Comparison of ENCODE assay signal across 19 cellular contexts in the genomic region with DNA sequence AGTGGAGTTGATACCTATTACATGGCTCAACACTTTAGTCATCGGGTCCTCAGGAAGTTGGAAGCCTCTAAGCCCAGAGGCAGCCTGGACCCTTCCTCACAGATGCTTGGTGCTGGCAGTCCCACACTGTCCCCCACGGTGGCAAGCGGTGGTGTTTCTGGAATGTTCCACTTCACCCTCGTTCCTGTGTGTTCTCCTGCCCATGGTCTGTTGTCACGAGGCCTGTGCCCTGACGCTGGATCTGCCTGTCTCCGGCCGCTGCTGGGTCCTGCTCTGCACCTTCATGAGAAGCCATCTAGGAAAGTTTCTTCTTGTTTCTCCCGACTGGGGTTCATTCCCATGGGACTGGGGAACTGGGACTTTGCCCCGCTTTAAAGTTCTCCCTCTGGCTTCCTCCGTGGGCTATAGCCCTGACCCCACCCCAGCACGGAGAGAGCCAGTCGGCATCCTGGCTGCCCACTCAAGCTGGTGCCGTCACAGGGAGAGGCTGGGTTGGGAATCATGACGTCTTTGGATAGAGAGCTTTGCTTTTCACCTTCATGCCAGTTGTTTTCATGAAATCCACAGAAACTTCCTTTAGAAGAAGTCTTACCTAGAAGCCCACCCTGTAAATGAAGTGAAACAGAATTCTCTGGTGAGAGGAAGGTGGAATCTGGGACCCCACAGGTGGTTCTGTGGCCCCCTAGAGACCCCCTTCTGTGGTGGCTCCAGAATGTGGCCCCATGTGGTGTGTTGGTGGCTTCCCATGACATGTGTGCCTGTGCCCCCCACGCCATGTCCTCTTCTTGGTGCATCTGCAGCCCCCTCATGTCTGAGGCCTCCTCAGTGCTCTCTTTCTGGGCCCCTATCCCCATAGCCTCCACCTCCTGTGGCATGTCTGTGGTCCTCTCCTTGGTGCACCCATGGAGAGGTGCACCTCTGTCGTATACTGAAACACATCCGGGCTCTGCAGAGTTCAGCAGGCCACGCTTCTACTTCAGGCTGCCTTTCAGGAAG. TPM values are rescaled to one million over a fixed set of nuclear protein-coding genes. Genes with fewer than 3 reads are reported as not detected.
DNase-seq lines count a peak whose midpoint lies in the region; ATAC-seq and TF ChIP-seq lines count a peak whose summit lies in the region.
"Had no signal": no experiment of that assay in that cellular context is flagged by ENCODE, and none has a peak within 500 bp of the region (broad histone marks: within the 10 kb centered on the region; RNA-seq: fewer than 3 reads in every experiment).

No MANE protein-coding gene starts in this region.

- no peak overlapping the region for H3K4me2 ChIP-seq in SK-N-SH

- no peaks in the 10 kb centered on the region for H3K4me1 ChIP-seq in endodermal cell (ENCODE audit: control insufficient read depth, insufficient read depth, low read length)
- H3K4me1 ChIP-seq in SK-N-SH (ENCODE audit: control insufficient read depth in 1 of 2, insufficient read depth in 2 of 2, low read depth in 1 of 2, low read length in 1 of 2) = no peaks in the 10 kb centered on the region

- H3K79me2 ChIP-seq in SK-N-SH (ENCODE audit: insufficient read depth) = no peaks in the 10 kb centered on the region

- H3K27me3 Mint-ChIP-seq in natural killer cell treated with Interleukin-12 subunit alpha and Interleukin-12 subunit beta and Interleukin-15 and Interleukin-18, amount 100 ng/mL, for 72 hours = peaks cover 8 to 12% of the 10 kb centered on the region in 2 donors
- peaks cover 8 to 12% of the 10 kb centered on the region in 2 donors for H3K27me3 Mint-ChIP-seq in natural killer cell (ENCODE audit: low read depth in 2 of 2)
- peaks cover 26% of the 10 kb centered on the region for H3K27me3 Mint-ChIP-seq in endodermal cell (ENCODE audit: insufficient read depth)

- WGBS in endodermal cell (ENCODE audit: insufficient coverage in 1 of 2, insufficient read length in 1 of 2), 2 experiments = 92 to 93% methylated on average over 15 to 19 of the region's 19 CpGs
- WGBS in SK-N-SH (ENCODE audit: low lambda C conversion rate) = 39% methylated on average over 10 of the region's 19 CpGs

- no peaks in the 10 kb centered on the region for H3K9me3 Mint-ChIP-seq in natural killer cell treated with Interleukin-12 subunit alpha and Interleukin-12 subunit beta and Interleukin-15 and Interleukin-18, amount 100 ng/mL, for 72 hours
- H3K9me3 Mint-ChIP-seq in natural killer cell = no peaks in the 10 kb centered on the region
- H3K9me3 Mint-ChIP-seq in endodermal cell = peaks cover 15% of the 10 kb centered on the region
- H3K9me3 Mint-ChIP-seq: HFFc6 had no signal

- H3K36me3 ChIP-seq in endodermal cell (ENCODE audit: control insufficient read depth, insufficient read depth, low read length) (no peaks in the 10 kb centered on the region), SK-N-SH (replicated peaks in 1 of 2; ENCODE audit: control insufficient read depth in 1 of 2, insufficient read depth in 2 of 2, low read length in 1 of 2) (no peaks in the 10 kb centered on the region), brain microvascular endothelial cell (replicated peaks) (no peaks in the 10 kb centered on the region)
- H3K36me3 ChIP-seq: MG63 had no signal

- in situ Hi-C loops in brain microvascular endothelial cell (cut with HindIII; ENCODE audit: low pct_ligation_motif_present, low sequenced_read_pairs) = loop anchor here (25.0 kb wide), 1 partner anchor 226 kb away; no protein-coding TSS in a partner anchor

- no peak for DNase-seq in natural killer cell treated with Interleukin-12 subunit alpha and Interleukin-12 subunit beta and Interleukin-15 and Interleukin-18, amount 100 ng/mL, for 72 hours (ENCODE audit: low spot score)
- DNase-seq in natural killer cell (no peak), endodermal cell (peak; percentile 31), posterior vena cava (ENCODE audit: low spot score) (peak; percentile 64), ureter (ENCODE audit: low spot score) (peak; percentile 30), SHP77 treated with DMSO at 0.1 percent for 48 hours (lab: John Stamatoyannopoulos, UW) (no peak), SK-N-SH (no peak), brain microvascular endothelial cell (no peak)
- DNase-seq: DMS153, EL, HFFc6, MG63, NCI-H1092 treated with DMSO at 0.1 percent for 48 hours, NCI-H1694, NCI-H2107, NCI-H226, NCI-H524 treated with DMSO at 0.1 percent for 48 hours, SHP77 had no signal

- H3K4me3 ChIP-seq in endodermal cell (ENCODE audit: low read length) (no peak overlapping the region), SK-N-SH (ENCODE audit: low read depth in 2 of 2, low read length in 1 of 2) (no peak overlapping the region), brain microvascular endothelial cell (ENCODE audit: low read depth, low read length) (no peak overlapping the region)
- H3K4me3 ChIP-seq: MG63 had no signal

- H2AFZ ChIP-seq in SK-N-SH (ENCODE audit: low read depth) = no peak overlapping the region

- intact Hi-C loops in natural killer cell (cut with micrococcal nuclease) (no loop called here), posterior vena cava (cut with DNase I) (loop anchor here in 1 of 2 donors (10.0 kb wide), 1 partner anchor 228 kb away; no protein-coding TSS in a partner anchor)

- TF ChIP-seq EP300 in SK-N-SH (IDR thresholded peaks at IDR 0.05; ENCODE audit: borderline replicate concordance in 1 of 2, low read depth in 1 of 2, low read length in 1 of 2) = no peak

- H3K27ac ChIP-seq in endodermal cell (ENCODE audit: low read depth, low read length) = no peak overlapping the region
- no peak overlapping the region for H3K27ac ChIP-seq in SK-N-SH (ENCODE audit: low read depth in 2 of 2, low read length in 1 of 2)
- no peak overlapping the region for H3K27ac ChIP-seq in brain microvascular endothelial cell

- POLR2A ChIA-PET in SK-N-SH (lab: Yijun Ruan, JAX) = no interaction called here

- H3K27me3 ChIP-seq in endodermal cell (ENCODE audit: control insufficient read depth, insufficient read depth, low read length, poor library complexity, severe bottlenecking) = peaks cover 11% of the 10 kb centered on the region
- peaks cover 18% of the 10 kb centered on the region for H3K27me3 ChIP-seq in SK-N-SH (ENCODE audit: insufficient read depth)
- peaks cover 19% of the 10 kb centered on the region for H3K27me3 ChIP-seq in brain microvascular endothelial cell (replicated peaks)
- H3K27me3 ChIP-seq: MG63 had no signal

- no peaks in the 10 kb centered on the region for H3K36me3 Mint-ChIP-seq in natural killer cell treated with Interleukin-12 subunit alpha and Interleukin-12 subunit beta and Interleukin-15 and Interleukin-18, amount 100 ng/mL, for 72 hours
- no peaks in the 10 kb centered on the region for H3K36me3 Mint-ChIP-seq in natural killer cell
- H3K36me3 Mint-ChIP-seq in endodermal cell (ENCODE audit: low read depth) = no peaks in the 10 kb centered on the region
- H3K36me3 Mint-ChIP-seq: CD14-positive monocyte had no signal

- H4K20me1 ChIP-seq in SK-N-SH (ENCODE audit: insufficient read depth) = no peaks in the 10 kb centered on the region

- peak; percentile 8 to 13 for ATAC-seq in natural killer cell treated with Interleukin-12 subunit alpha and Interleukin-12 subunit beta and Interleukin-15 and Interleukin-18, amount 100 ng/mL, for 72 hours
- no peak for ATAC-seq in natural killer cell

- TF ChIP-seq CTCF in natural killer cell (IDR thresholded peaks at IDR 0.05) (no peak), endodermal cell (conservative IDR thresholded peaks at IDR 0.05) (no peak), SK-N-SH (IDR thresholded peaks at IDR 0.05) (no peak), brain microvascular endothelial cell (IDR thresholded peaks at IDR 0.05; ENCODE audit: low read depth, low read length, missing control alignments) (no peak)

- H3K4me1 Mint-ChIP-seq in natural killer cell treated with Interleukin-12 subunit alpha and Interleukin-12 subunit beta and Interleukin-15 and Interleukin-18, amount 100 ng/mL, for 72 hours (ENCODE audit: low read depth in 2 of 2) = no peaks in the 10 kb centered on the region
- H3K4me1 Mint-ChIP-seq in natural killer cell (no peaks in the 10 kb centered on the region), endodermal cell (no peaks in the 10 kb centered on the region)
- H3K4me1 Mint-ChIP-seq: CD14-positive monocyte had no signal

- H3K9me3 ChIP-seq in endodermal cell (ENCODE audit: control insufficient read depth, low read length) = no peaks in the 10 kb centered on the region
- H3K9me3 ChIP-seq in SK-N-SH = no peaks in the 10 kb centered on the region

- no peak for TF ChIP-seq RAD21 in SK-N-SH (IDR thresholded peaks at IDR 0.05; ENCODE audit: low read length)

- no peaks in the 10 kb centered on the region for H3K9me2 ChIP-seq in SK-N-SH

- H3K9ac ChIP-seq in endodermal cell (ENCODE audit: extremely low read depth, low read length, poor library complexity, severe bottlenecking) (no peak overlapping the region), SK-N-SH (no peak overlapping the region)

- no peak overlapping the region for H3K27ac Mint-ChIP-seq in natural killer cell treated with Interleukin-12 subunit alpha and Interleukin-12 subunit beta and Interleukin-15 and Interleukin-18, amount 100 ng/mL, for 72 hours
- H3K27ac Mint-ChIP-seq in natural killer cell (no peak overlapping the region), endodermal cell (no peak overlapping the region)
- H3K27ac Mint-ChIP-seq: HFFc6 had no signal

- no peak overlapping the region for H3K4me3 Mint-ChIP-seq in natural killer cell treated with Interleukin-12 subunit alpha and Interleukin-12 subunit beta and Interleukin-15 and Interleukin-18, amount 100 ng/mL, for 72 hours
- H3K4me3 Mint-ChIP-seq in natural killer cell (no peak overlapping the region), endodermal cell (no peak overlapping the region)
- H3K4me3 Mint-ChIP-seq: CD14-positive monocyte, HFFc6 had no signal

- CTCF ChIA-PET in SK-N-SH (lab: Yijun Ruan, JAX) = interaction anchor here (1.2 to 6.0 kb wide), 4 partner anchors 10 to 232 kb away, joined by 4 to 54 read pairs (median 5); no protein-coding TSS in a partner anchor

- no peaks in the 10 kb centered on the region for H3F3A ChIP-seq in SK-N-SH (replicated peaks; ENCODE audit: insufficient read depth)

RNA-seq across cellular contexts. Expression of a gene that starts 43.8 kb away (rescaled TPM):
- total RNA-seq in natural killer cell treated with Interleukin-12 subunit alpha and Interleukin-12 subunit beta and Interleukin-15 and Interleukin-18, amount 100 ng/mL, for 72 hours = 10 to 100 TPM; 17.6 to 30.9 TPM
- total RNA-seq in natural killer cell = under 1 TPM; 0.45 to 0.57 (median 0.56) TPM
- total RNA-seq in endodermal cell = 10 to 100 TPM; 21.9 to 32.4 TPM
- polyA plus RNA-seq in endodermal cell (2013, experiment 1 of 2) = 31.7 TPM
- 31.8 TPM for polyA plus RNA-seq in endodermal cell (2013, experiment 2 of 2)
- 1 to 10 TPM in 1 of 2 donors, under 1 TPM in 1; 0.95 to 1.6 TPM for total RNA-seq in posterior vena cava
- total RNA-seq in ureter = 1.7 TPM
- 21.2 and 24.1 TPM in 2 replicates for polyA plus RNA-seq in SK-N-SH (2012; rRNA removed)
- 22.3 and 22.7 TPM in 2 replicates for polyA plus RNA-seq in SK-N-SH (2012; cell fraction: cytosol; rRNA removed)
- 20.1 and 28.8 TPM in 2 replicates for polyA plus RNA-seq in SK-N-SH (2012; cell fraction: nucleus; rRNA removed)

RNA-seq across cellular contexts. Expression of a gene that starts 43.8 kb away (rescaled TPM):
- total RNA-seq in natural killer cell treated with Interleukin-12 subunit alpha and Interleukin-12 subunit beta and Interleukin-15 and Interleukin-18, amount 100 ng/mL, for 72 hours = 100 to 1,000 TPM in 1 of 2 donors, 10 to 100 TPM in 1; 52.7 to 136 TPM
- total RNA-seq in natural killer cell (10 to 100 TPM; 59.7 to 80.0 (median 76.0) TPM), endodermal cell (10 to 100 TPM; 58.2 to 67.9 TPM), posterior vena cava (10 to 100 TPM; 28.6 to 36.0 TPM), ureter (63.6 TPM)
- polyA plus RNA-seq in endodermal cell (2013, experiment 1 of 2) = 48.1 TPM
- polyA plus RNA-seq in endodermal cell (2013, experiment 2 of 2) = 43.1 TPM
- polyA plus RNA-seq in SK-N-SH (2012; rRNA removed) = 17.5 and 19.5 TPM in 2 replicates
- 14.2 and 14.8 TPM in 2 replicates for polyA plus RNA-seq in SK-N-SH (2012; cell fraction: cytosol; rRNA removed)
- 67.3 and 75.1 TPM in 2 replicates for polyA plus RNA-seq in SK-N-SH (2012; cell fraction: nucleus; rRNA removed)

Comparison
In these comparisons a context has a peak if more than half of its experiments do, and no peak if none do; other contexts are left out.
1. ATAC-seq: peak in natural killer cell treated with Interleukin-12 subunit alpha and Interleukin-12 subunit beta and Interleukin-15 and Interleukin-18, amount 100 ng/mL, for 72 hours (2 of 2); none in natural killer cell (0 of 3).
2. DNase-seq: peak in endodermal cell (single experiment), posterior vena cava (single experiment) and ureter (single experiment); none in natural killer cell treated with Interleukin-12 subunit alpha and Interleukin-12 subunit beta and Interleukin-15 and Interleukin-18, amount 100 ng/mL, for 72 hours (single experiment), natural killer cell (single experiment), SHP77 treated with DMSO at 0.1 percent for 48 hours (single experiment), SK-N-SH (single experiment) and brain microvascular endothelial cell (single experiment).